In the genomic region with DNA sequence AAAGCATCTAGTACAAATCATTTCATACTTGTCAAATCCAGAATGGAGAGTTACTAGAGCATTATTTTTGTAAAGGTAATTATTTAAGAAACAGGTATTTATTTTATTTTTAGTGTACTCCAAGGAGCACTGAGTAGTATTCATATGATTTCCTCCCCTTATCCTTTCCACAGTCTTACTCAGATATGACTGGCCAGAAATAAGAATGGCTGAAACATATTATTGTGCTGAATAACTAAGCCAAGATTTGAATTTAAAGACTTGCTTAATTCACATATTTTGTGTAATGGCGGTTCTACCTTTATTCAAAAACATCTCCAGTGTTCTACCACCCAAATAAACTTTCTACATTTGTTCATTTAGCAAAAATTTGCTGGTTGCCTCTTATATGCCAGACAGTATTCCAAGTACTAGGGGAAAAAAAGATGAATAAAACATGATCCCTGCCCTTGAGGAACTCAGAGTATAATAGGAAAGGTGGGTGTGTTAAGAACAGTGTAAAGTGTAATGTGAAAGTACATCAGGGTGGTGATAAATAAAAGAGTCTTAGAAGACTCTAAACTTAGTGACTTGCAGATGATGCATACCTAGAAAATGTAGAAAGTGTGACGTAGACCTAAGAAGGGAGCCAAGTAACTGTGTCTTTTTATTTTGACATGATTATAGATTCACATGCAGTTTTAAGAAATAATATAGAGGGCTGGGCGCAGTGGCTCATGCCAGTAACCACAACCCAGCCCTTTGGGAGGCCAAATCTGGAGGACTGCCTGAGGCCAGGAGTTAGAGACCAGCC, we compare ENCODE assay signal across 18 cellular contexts.
DNase-seq lines count a peak whose midpoint lies in the region; TF ChIP-seq lines count a peak whose summit lies in the region.
"Had no signal": no experiment of that assay in that cellular context is flagged by ENCODE, and none has a peak within 500 bp of the region (broad histone marks: within the 10 kb centered on the region; RNA-seq: fewer than 3 reads in every experiment).

No MANE protein-coding gene starts in this region.

- H3K4me3 Mint-ChIP-seq in T-helper 2 cell treated with Interferon-gamma antibody and Interleukin-4, amounts not matched to agents 5 μg/mL and 100 μg/mL, for 36 hours = no peak overlapping the region
- H3K4me3 Mint-ChIP-seq: activated naive CD4-positive, alpha-beta T cell treated with anti-CD3 and anti-CD28 coated beads for 36 hours; CD8-positive, alpha-beta memory T cell; T-helper 1 cell treated with Interleukin-12 subunit alpha and Interleukin-12 subunit beta and Interleukin-4 antibody, amounts not matched to agents 30 μg/mL and 1 μg/mL, for 36 hours had no signal

- H3K27me3 ChIP-seq in adipocyte (replicated peaks; ENCODE audit: control insufficient read depth, insufficient read depth, low read length) (no peaks in the 10 kb centered on the region), H7 (ENCODE audit: control insufficient read depth, insufficient read depth, low read length) (no peaks in the 10 kb centered on the region)
- H3K27me3 ChIP-seq: cardiac muscle cell, left lung, neutrophil, tibial artery had no signal

- H3K27ac Mint-ChIP-seq in T-helper 2 cell treated with Interferon-gamma antibody and Interleukin-4, amounts not matched to agents 5 μg/mL and 100 μg/mL, for 36 hours = no peak overlapping the region
- H3K27ac Mint-ChIP-seq: activated naive CD4-positive, alpha-beta T cell treated with anti-CD3 and anti-CD28 coated beads for 36 hours; CD8-positive, alpha-beta memory T cell; T-helper 1 cell treated with Interleukin-12 subunit alpha and Interleukin-12 subunit beta and Interleukin-4 antibody, amounts not matched to agents 30 μg/mL and 1 μg/mL, for 36 hours had no signal

- H3K36me3 ChIP-seq in adipocyte (ENCODE audit: control insufficient read depth, insufficient read depth, low read length, severe bottlenecking) (peaks cover 11% of the 10 kb centered on the region), H7 (replicated peaks; ENCODE audit: control insufficient read depth, insufficient read depth, low read length) (no peaks in the 10 kb centered on the region)
- H3K36me3 ChIP-seq: cardiac muscle cell had no signal

- H3K9me3 Mint-ChIP-seq in T-helper 2 cell treated with Interferon-gamma antibody and Interleukin-4, amounts not matched to agents 5 μg/mL and 100 μg/mL, for 36 hours = no peaks in the 10 kb centered on the region
- H3K9me3 Mint-ChIP-seq: activated naive CD4-positive, alpha-beta T cell treated with anti-CD3 and anti-CD28 coated beads for 36 hours; CD8-positive, alpha-beta memory T cell; T-helper 1 cell treated with Interleukin-12 subunit alpha and Interleukin-12 subunit beta and Interleukin-4 antibody, amounts not matched to agents 30 μg/mL and 1 μg/mL, for 36 hours had no signal

- TF ChIP-seq CTCF in fibroblast of mammary gland (conservative IDR thresholded peaks at IDR 0.05; ENCODE audit: control insufficient read depth, insufficient read depth, low read depth, low read length) = no peak

- no peak overlapping the region for H3K9ac ChIP-seq in adipocyte (ENCODE audit: low read length)

- peaks cover 3% of the 10 kb centered on the region for H3K4me1 ChIP-seq in adipocyte (ENCODE audit: control insufficient read depth, insufficient read depth, low read length)
- H3K4me1 ChIP-seq: left lung, tibial artery had no signal

- peak; percentile 53 for DNase-seq in HS-5 (ENCODE audit: low read depth)
- DNase-seq in adipocyte (ENCODE audit: low read depth) = peak; percentile 58
- DNase-seq in fibroblast of mammary gland (ENCODE audit: low read depth) = peak; percentile 77
- no peak for DNase-seq in H7
- DNase-seq in activated effector memory CD4-positive, alpha-beta T cell treated with anti-CD3 and anti-CD28 coated beads, Interleukin-2, amount 50 U/mL, for 16 hours = no peak
- DNase-seq in T-helper 2 cell treated with Interferon-gamma antibody and Interleukin-4, amounts not matched to agents 5 μg/mL and 100 μg/mL, for 36 hours (ENCODE audit: low spot score) = no peak
- no peak for DNase-seq in DMS 273 (lab: John Stamatoyannopoulos, UW; ENCODE audit: unreplicated experiment)
- DNase-seq: activated CD4-positive, CD25-positive, alpha-beta regulatory T cell treated with anti-CD3 and anti-CD28 coated beads, Interleukin-2, amount 50 U/mL, for 72 hours; activated CD8-positive, alpha-beta memory T cell treated with anti-CD3 and anti-CD28 coated beads, Interleukin-2, amount 50 U/mL, for 4 hours; activated naive CD4-positive, alpha-beta T cell treated with anti-CD3 and anti-CD28 coated beads for 36 hours; CD8-positive, alpha-beta memory T cell; foreskin melanocyte; left lung; tibial artery had no signal

- peaks cover 4% of the 10 kb centered on the region for H3K4me1 Mint-ChIP-seq in T-helper 2 cell treated with Interferon-gamma antibody and Interleukin-4, amounts not matched to agents 5 μg/mL and 100 μg/mL, for 36 hours (ENCODE audit: low read depth)
- H3K4me1 Mint-ChIP-seq: CD8-positive, alpha-beta memory T cell had no signal

- H3K4me3 ChIP-seq in adipocyte (ENCODE audit: low read length) (no peak overlapping the region), fibroblast of mammary gland (ENCODE audit: control insufficient read depth, low read depth, low read length) (no peak overlapping the region), H7 (ENCODE audit: insufficient read depth, low read depth, low read length) (no peak overlapping the region)
- H3K4me3 ChIP-seq: cardiac muscle cell, K562, left lung, tibial artery had no signal

- peaks cover 9% of the 10 kb centered on the region for H3K36me3 Mint-ChIP-seq in T-helper 2 cell treated with Interferon-gamma antibody and Interleukin-4, amounts not matched to agents 5 μg/mL and 100 μg/mL, for 36 hours (ENCODE audit: low read depth)

- no peaks in the 10 kb centered on the region for H3K9me3 ChIP-seq in adipocyte (ENCODE audit: control insufficient read depth, low read length)
- H3K9me3 ChIP-seq: left lung, neutrophil, tibial artery had no signal

- H3K27me3 Mint-ChIP-seq in T-helper 2 cell treated with Interferon-gamma antibody and Interleukin-4, amounts not matched to agents 5 μg/mL and 100 μg/mL, for 36 hours (ENCODE audit: low read depth) = no peaks in the 10 kb centered on the region
- H3K27me3 Mint-ChIP-seq: CD8-positive, alpha-beta memory T cell had no signal

Comparison
In these comparisons a context has a peak if more than half of its experiments do, and no peak if none do; other contexts are left out.
1. DNase-seq: peak in HS-5 (single experiment), adipocyte (single experiment) and fibroblast of mammary gland (single experiment); none in H7 (single experiment), activated effector memory CD4-positive, alpha-beta T cell treated with anti-CD3 and anti-CD28 coated beads, Interleukin-2, amount 50 U/mL, for 16 hours (single experiment), T-helper 2 cell treated with Interferon-gamma antibody and Interleukin-4, amounts not matched to agents 5 μg/mL and 100 μg/mL, for 36 hours (single experiment) and DMS 273 (single experiment).